Comparison of ENCODE assay signal across 18 cellular contexts in the genomic region with DNA sequence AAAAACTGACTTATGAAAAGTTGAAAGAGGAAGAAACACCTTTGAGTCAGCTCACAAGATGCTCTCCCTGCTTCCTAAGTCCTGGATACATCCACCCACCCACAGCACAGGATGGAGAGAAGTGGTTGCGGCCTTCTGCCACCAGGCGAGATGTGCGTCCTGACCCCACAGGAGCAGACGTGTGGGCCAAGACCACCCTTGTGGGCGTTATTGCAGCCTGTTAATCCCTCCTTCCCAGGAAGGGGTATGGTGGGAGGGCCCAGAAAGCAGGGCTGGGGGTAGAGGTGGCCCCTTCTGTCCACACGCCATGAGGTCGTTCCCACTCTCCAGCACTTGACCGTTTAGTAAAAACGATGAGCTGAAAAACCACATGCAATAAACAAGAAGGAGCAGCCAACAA. TPM values are rescaled to one million over a fixed set of nuclear protein-coding genes. Genes with fewer than 3 reads are reported as not detected.
"Had no signal": no experiment of that assay in that cellular context is flagged by ENCODE, and none has a peak within 500 bp of the region (broad histone marks: within the 10 kb centered on the region; RNA-seq: fewer than 3 reads in every experiment).

No MANE protein-coding gene starts in this region.

- DNase-seq: activated CD4-positive, alpha-beta T cell treated with anti-CD3 and anti-CD28 coated beads, Interleukin-2, amount 50 U/mL, for 48 hours; activated CD8-positive, alpha-beta memory T cell treated with anti-CD3 and anti-CD28 coated beads, Interleukin-2, amount 10 ng/mL, durations not matched to agents 7 days and 5 days; activated naive CD4-positive, alpha-beta T cell treated with anti-CD3 and anti-CD28 coated beads, Interleukin-2, amount 10 ng/mL, durations not matched to agents 7 days and 5 days; activated T-cell treated with anti-CD3 and anti-CD28 coated beads, Interleukin-2, amount 50 U/mL, for 1 hour; kidney; retina; stimulated activated naive CD8-positive, alpha-beta T cell treated with anti-CD3 and anti-CD28 coated beads, Interleukin-15, Interleukin-2, amounts not matched to agents 100 U/mL and 50 U/mL, for 24 hours; upper lobe of right lung had no signal

- H3K27ac ChIP-seq: pancreas had no signal

- ATAC-seq: activated CD4-positive, CD25-positive, alpha-beta regulatory T cell treated with anti-CD3 and anti-CD28 coated beads, Interleukin-2, amount 50 U/mL, for 24 hours; activated CD8-positive, alpha-beta memory T cell treated with anti-CD3 and anti-CD28 coated beads, Interleukin-2, amount 10 ng/mL, durations not matched to agents 7 days and 5 days; esophagus mucosa; pancreas; stimulated activated naive CD8-positive, alpha-beta T cell treated with anti-CD3 and anti-CD28 coated beads, Interleukin-15, Interleukin-2, amounts not matched to agents 100 U/mL and 50 U/mL, for 24 hours; upper lobe of right lung had no signal

- H3K4me3 ChIP-seq: ascending aorta, pancreas, smooth muscle cell, upper lobe of right lung had no signal

- H3K9me3 ChIP-seq: ascending aorta, pancreas, upper lobe of right lung had no signal

- H3K27me3 ChIP-seq: ascending aorta, pancreas, upper lobe of right lung had no signal

RNA-seq across cellular contexts. Expression of a gene that starts 43.2 kb away (rescaled TPM):
- total RNA-seq: bronchial epithelial cell, fibroblast of villous mesenchyme, SK-MEL-5, smooth muscle cell had no signal

RNA-seq across cellular contexts. Expression of a gene that starts 58.2 kb away (rescaled TPM):
- total RNA-seq: activated T-helper 2 cell treated with anti-CD3 and anti-CD28 coated beads, Interferon-gamma antibody, Interleukin-2, Interleukin-4, amounts not matched to agents 10 μg/mL and 5 μg/mL and 100 μg/mL, durations not matched to agents 14 hours and 24 hours and 36 hours; ascending aorta; bronchial epithelial cell; esophagus mucosa; fibroblast of villous mesenchyme; kidney; SK-MEL-5; smooth muscle cell; temporal lobe; upper lobe of right lung had no signal
